Comparison of ENCODE assay signal across 8 cellular contexts in genomic region chr9:112751059-112751795, GRCh38. TPM values are rescaled to one million over a fixed set of nuclear protein-coding genes. Genes with fewer than 3 reads are reported as not detected.
A peak's percentile ranks its signal among the peaks of the same experiment; 100 is the strongest.
DNase-seq lines count a peak whose midpoint lies in the region; ATAC-seq lines count a peak whose summit lies in the region.

No MANE protein-coding gene starts in this region.

- ATAC-seq in HG02763 (IDR thresholded peaks at IDR 0.05; ENCODE audit: unreplicated experiment), result peak; percentile 25

- peak overlapping the region; percentile 64 to 93 (median 88) for H3K4me3 ChIP-seq in skin epidermis

- H3K4me1 Mint-ChIP-seq in immature natural killer cell, result peaks cover 68 to 74% of the 10 kb centered on the region in 2 donors

- DNase-seq in NCI-H1436 (lab: John Stamatoyannopoulos, UW) (peak; percentile 16), NCI-H1436 treated with DMSO at 0.1 percent for 48 hours (lab: John Stamatoyannopoulos, UW) (no peak), NCI-H146 treated with DMSO at 0.1 percent for 48 hours (lab: John Stamatoyannopoulos, UW; ENCODE audit: unreplicated experiment) (peak; percentile 29), UCSD-AML1 (lab: John Stamatoyannopoulos, UW; ENCODE audit: unreplicated experiment) (peak; percentile 43), immature natural killer cell (peak; percentile 59 to 61 (median 60))
- peak; percentile 49 for DNase-seq in central memory CD4-positive, alpha-beta T cell

- peaks cover 0 to 4% (median 0%) of the 10 kb centered on the region in 3 donors for H3K36me3 Mint-ChIP-seq in immature natural killer cell

- peaks cover 5 to 28% (median 18%) of the 10 kb centered on the region in 3 donors for H3K27me3 Mint-ChIP-seq in immature natural killer cell (ENCODE audit: low read depth in 3 of 3)

- peak overlapping the region; percentile 50 to 90 (median 85) for H3K27ac ChIP-seq in skin epidermis

- H3K9me3 Mint-ChIP-seq in immature natural killer cell, result no peaks in the 10 kb centered on the region

- H3K27ac Mint-ChIP-seq in immature natural killer cell, result peak overlapping the region; percentile 55 to 85 (median 74)

- H3K4me3 Mint-ChIP-seq in immature natural killer cell, result peak overlapping the region; percentile 85 to 89 (median 87)

RNA-seq across cellular contexts. Expression of gene SNX30, which starts 0.7 kb away (rescaled TPM):
- 1 to 10 TPM; 1.1 to 3.1 (median 2.1) TPM for polyA plus RNA-seq in immature natural killer cell

RNA-seq across cellular contexts. Expression of gene INIP, which starts 33.3 kb away (rescaled TPM):
- 10 to 100 TPM; 27.9 to 39.6 (median 34.3) TPM for polyA plus RNA-seq in immature natural killer cell
